1 cellular context compared by ENCODE assay signal in genomic region chr13:41132512-41133152, GRCh38.
TF ChIP-seq lines count a peak whose summit lies in the region.

KBTBD6 (minus strand) TSS chr13:41132802; CDS start chr13:41132511, 291 bp downstream.

TF ChIP-seq in HepG2, 621 proteins besides CTCF, POLR2A, EP300 and RAD21 (continued from another document and continues in another):
- TF ChIP-seq ZNF883 (CRISPR knock-in tag; IDR thresholded peaks at IDR 0.05; ENCODE audit: not compliant biosample characterization) = peak; percentile 59
- TF ChIP-seq ZNF367 (CRISPR knock-in tag; IDR thresholded peaks at IDR 0.05; ENCODE audit: borderline replicate concordance) = no peak
- peak; percentile 95 for TF ChIP-seq TFDP2 (CRISPR knock-in tag; IDR thresholded peaks at IDR 0.05)
- TF ChIP-seq RXRB (CRISPR knock-in tag; IDR thresholded peaks at IDR 0.05; ENCODE audit: borderline replicate concordance) = peak; percentile 45; the same call in 1 of the 2 replicates
- TF ChIP-seq DMAP1 (CRISPR knock-in tag; IDR thresholded peaks at IDR 0.05) = peak; percentile 82; the same call in 1 of the 2 replicates
- TF ChIP-seq ZHX2 (IDR thresholded peaks at IDR 0.05; ENCODE audit: low read depth) = peak; percentile 56; the same call in 1 of the 2 replicates
- TF ChIP-seq ZHX2 (CRISPR knock-in tag; IDR thresholded peaks at IDR 0.05; ENCODE audit: borderline replicate concordance) = no peak
- peak; percentile 68 for TF ChIP-seq SIX4 (CRISPR knock-in tag; IDR thresholded peaks at IDR 0.05)
- TF ChIP-seq ZNF607 (CRISPR knock-in tag; IDR thresholded peaks at IDR 0.05; ENCODE audit: borderline replicate concordance) = peak; percentile 71; the same call in 1 of the 2 replicates
- TF ChIP-seq FOXP4 (CRISPR knock-in tag; IDR thresholded peaks at IDR 0.05) = peak; percentile 43
- TF ChIP-seq ZNF124 (CRISPR knock-in tag; IDR thresholded peaks at IDR 0.05) = peak; percentile 65; the same call in 1 of the 2 replicates
- peak; percentile 68; the same call in 1 of the 2 replicates for TF ChIP-seq MIER2 (CRISPR knock-in tag; IDR thresholded peaks at IDR 0.05)
- TF ChIP-seq ZNF577 (CRISPR knock-in tag; IDR thresholded peaks at IDR 0.05; ENCODE audit: borderline replicate concordance, low read depth) = no peak
- no peak for TF ChIP-seq ZNF564 (CRISPR knock-in tag; IDR thresholded peaks at IDR 0.05)
- TF ChIP-seq GPBP1L1 (CRISPR knock-in tag; IDR thresholded peaks at IDR 0.05) = no peak
- no peak for TF ChIP-seq ZSCAN29 (CRISPR knock-in tag; conservative IDR thresholded peaks at IDR 0.05)
- peak; percentile 78 for TF ChIP-seq CEBPG (CRISPR knock-in tag; IDR thresholded peaks at IDR 0.05)
- peak; percentile 82 for TF ChIP-seq E2F1 (CRISPR knock-in tag; IDR thresholded peaks at IDR 0.05)
- TF ChIP-seq NR2F6 (IDR thresholded peaks at IDR 0.05) = peak; percentile 16; the same call in 1 of the 2 replicates
- peak; percentile 47; the same call in 1 of the 2 replicates for TF ChIP-seq NR2F6 (CRISPR knock-in tag; IDR thresholded peaks at IDR 0.05)
- peak; percentile 91 for TF ChIP-seq ZNF335 (CRISPR knock-in tag; IDR thresholded peaks at IDR 0.05)
- TF ChIP-seq ZKSCAN8 (CRISPR knock-in tag; IDR thresholded peaks at IDR 0.05; ENCODE audit: borderline replicate concordance) = peak; percentile 90; the same call in 1 of the 2 replicates
- TF ChIP-seq THAP11 (CRISPR knock-in tag; IDR thresholded peaks at IDR 0.05) = peak; percentile 99
- peak; percentile 71; the same call in 1 of the 2 replicates for TF ChIP-seq PRDM10 (CRISPR knock-in tag; IDR thresholded peaks at IDR 0.05; ENCODE audit: low read depth)
- TF ChIP-seq ZNF552 (CRISPR knock-in tag; IDR thresholded peaks at IDR 0.05; ENCODE audit: borderline replicate concordance) = 0 out of 2 replicates have a peak, but pooled peaks have one; percentile 15
- TF ChIP-seq RBAK (CRISPR knock-in tag; IDR thresholded peaks at IDR 0.05) = no peak
- TF ChIP-seq DRAP1 (CRISPR knock-in tag; IDR thresholded peaks at IDR 0.05) = peak; percentile 84
- peak; percentile 59 for TF ChIP-seq GATAD2A (CRISPR knock-in tag; IDR thresholded peaks at IDR 0.05)
- TF ChIP-seq NR0B2 (CRISPR knock-in tag; IDR thresholded peaks at IDR 0.05) = no peak; the same call in 1 of the 2 replicates
- TF ChIP-seq FOSL2 (CRISPR knock-in tag; IDR thresholded peaks at IDR 0.05) = peak; percentile 88
- TF ChIP-seq GABPA (IDR thresholded peaks at IDR 0.05; ENCODE audit: low read depth, low read length) = peak; percentile 37; the same call in 1 of the 2 replicates
- TF ChIP-seq GABPA (CRISPR knock-in tag; IDR thresholded peaks at IDR 0.05; ENCODE audit: low read depth) = peak; percentile 88
- TF ChIP-seq HCFC1 (IDR thresholded peaks at IDR 0.05; ENCODE audit: low read depth, low read length) = peak; percentile 100
- TF ChIP-seq POLR2AphosphoS5 (IDR thresholded peaks at IDR 0.05; ENCODE audit: low read depth, low read length) = peak; percentile 91
- TF ChIP-seq KDM2A (CRISPR knock-in tag; IDR thresholded peaks at IDR 0.05; ENCODE audit: borderline replicate concordance, low read depth) = peak; percentile 90
- no peak for TF ChIP-seq MAFG (CRISPR knock-in tag; IDR thresholded peaks at IDR 0.05)
- TF ChIP-seq HOXA5 (CRISPR knock-in tag; IDR thresholded peaks at IDR 0.05) = peak; percentile 30; the same call in 1 of the 2 replicates
- TF ChIP-seq ZZZ3 (CRISPR knock-in tag; IDR thresholded peaks at IDR 0.05; ENCODE audit: borderline replicate concordance) = peak; percentile 35; the same call in 1 of the 2 replicates
- peak; percentile 94 for TF ChIP-seq SAP130 (CRISPR knock-in tag; IDR thresholded peaks at IDR 0.05; ENCODE audit: low read depth)
- peak; percentile 68 for TF ChIP-seq PHF21A (CRISPR knock-in tag; IDR thresholded peaks at IDR 0.05)
- peak; percentile 73 for TF ChIP-seq ZNF292 (CRISPR knock-in tag; IDR thresholded peaks at IDR 0.05; ENCODE audit: borderline replicate concordance, low read depth)
- TF ChIP-seq HOMEZ (CRISPR knock-in tag; IDR thresholded peaks at IDR 0.05; ENCODE audit: low read depth) = peak; percentile 97
- TF ChIP-seq ZNF891 (CRISPR knock-in tag; IDR thresholded peaks at IDR 0.05) = 0 out of 2 replicates have a peak, but pooled peaks have one; percentile 64
- peak; percentile 96 for TF ChIP-seq GATAD1 (CRISPR knock-in tag; IDR thresholded peaks at IDR 0.05)
- peak; percentile 93 for TF ChIP-seq ELF1 (CRISPR knock-in tag; IDR thresholded peaks at IDR 0.05)
- peak; percentile 100 for TF ChIP-seq CREM (IDR thresholded peaks at IDR 0.05)
- peak; percentile 55; the same call in 1 of the 2 replicates for TF ChIP-seq CREM (CRISPR knock-in tag; IDR thresholded peaks at IDR 0.05)
- TF ChIP-seq TBL1XR1 (IDR thresholded peaks at IDR 0.05; ENCODE audit: borderline replicate concordance, low read length, partially characterized antibody) = peak; percentile 88
- TF ChIP-seq PHF5A (CRISPR knock-in tag; IDR thresholded peaks at IDR 0.05; ENCODE audit: low read depth, unreplicated experiment) = peak; percentile 42
- peak; percentile 64; the same call in 1 of the 2 replicates for TF ChIP-seq ARNT2 (CRISPR knock-in tag; IDR thresholded peaks at IDR 0.05; ENCODE audit: low read depth)
